8 cellular contexts compared by ENCODE assay signal in genomic region chr9:35102769-35103659, GRCh38. TPM values are rescaled to one million over a fixed set of nuclear protein-coding genes. Genes with fewer than 3 reads are reported as not detected.
DNase-seq lines count a peak whose midpoint lies in the region; ATAC-seq and TF ChIP-seq lines count a peak whose summit lies in the region.

A gene with protein sequence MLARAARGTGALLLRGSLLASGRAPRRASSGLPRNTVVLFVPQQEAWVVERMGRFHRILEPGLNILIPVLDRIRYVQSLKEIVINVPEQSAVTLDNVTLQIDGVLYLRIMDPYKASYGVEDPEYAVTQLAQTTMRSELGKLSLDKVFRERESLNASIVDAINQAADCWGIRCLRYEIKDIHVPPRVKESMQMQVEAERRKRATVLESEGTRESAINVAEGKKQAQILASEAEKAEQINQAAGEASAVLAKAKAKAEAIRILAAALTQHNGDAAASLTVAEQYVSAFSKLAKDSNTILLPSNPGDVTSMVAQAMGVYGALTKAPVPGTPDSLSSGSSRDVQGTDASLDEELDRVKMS (minus strand): TSS chr9:35103131. CDS start chr9:35103094, 37 bp downstream.

- peak within 1 kb of the TSS; percentile 70 for H3K4me3 ChIP-seq in choroid plexus epithelial cell (ENCODE audit: low read depth, low read length)

- no peaks in the 10 kb centered on the region for H3K9me3 Mint-ChIP-seq in activated CD4-positive, alpha-beta T cell treated with anti-CD3 and anti-CD28 coated beads for 36 hours (ENCODE audit: low read depth)

- peaks cover 34% of the 10 kb centered on the region for H3K36me3 Mint-ChIP-seq in activated CD4-positive, alpha-beta T cell treated with anti-CD3 and anti-CD28 coated beads for 36 hours (ENCODE audit: low read depth)

- intact Hi-C loops in activated CD4-positive, alpha-beta T cell treated with anti-CD3 and anti-CD28 coated beads for 36 hours (cut with DNase I, micrococcal nuclease): loop anchor here (1.0 to 2.0 kb wide), 5 partner anchors 8 to 712 kb away; partner anchors contain the start of genes HINT2 (in 1 of the 2) and VCP (in 1 of the 2)

- CTCF ChIA-PET in activated CD4-positive, alpha-beta T cell treated with anti-CD3 and anti-CD28 coated beads for 36 hours (lab: Charles Lee): interaction anchor here (0.5 to 1.8 kb wide), 14 partner anchors 9 to 771 kb away, joined by 3 to 7 read pairs (median 4); partner anchors contain the start of genes ATOSB and FANCG

- H3K4me3 Mint-ChIP-seq in activated CD4-positive, alpha-beta T cell treated with anti-CD3 and anti-CD28 coated beads for 36 hours: peak within 1 kb of the TSS; percentile 98

- DNase-seq in Ammon's horn (ENCODE audit: low spot score) (peak; percentile 99), GM19238 (ENCODE audit: insufficient read length, low spot score) (peak; percentile 96), NCI-H524 (lab: John Stamatoyannopoulos, UW) (peak; percentile 92 to 94), choroid plexus epithelial cell (ENCODE audit: low read depth) (peak; percentile 99), kidney glomerular epithelial cell (lab: John Stamatoyannopoulos, UW) (peak; percentile 92)
- DNase-seq in activated CD4-positive, alpha-beta T cell treated with anti-CD3 and anti-CD28 coated beads for 36 hours: peak; percentile 95
- peak; percentile 72 to 78 for DNase-seq in stimulated activated CD4-positive, alpha-beta T cell treated with anti-CD3 and anti-CD28 coated beads, Interleukin-1b, Interleukin-23, amount 100 ng/mL, for 1 hour (ENCODE audit: low read depth in 2 of 2)

- POLR2A ChIA-PET in activated CD4-positive, alpha-beta T cell treated with anti-CD3 and anti-CD28 coated beads for 36 hours (lab: Charles Lee): interaction anchor here (0.5 to 3.2 kb wide), 6 partner anchors 8 to 374 kb away, joined by 3 to 18 read pairs (median 6); partner anchors contain the start of genes ATOSB, FANCG and VCP

- peaks cover 25% of the 10 kb centered on the region for H3K4me1 Mint-ChIP-seq in activated CD4-positive, alpha-beta T cell treated with anti-CD3 and anti-CD28 coated beads for 36 hours

- no peaks in the 10 kb centered on the region for H3K27me3 Mint-ChIP-seq in activated CD4-positive, alpha-beta T cell treated with anti-CD3 and anti-CD28 coated beads for 36 hours

- TF ChIP-seq CTCF in choroid plexus epithelial cell (conservative IDR thresholded peaks at IDR 0.05; ENCODE audit: low read depth, low read length): peak; percentile 7

- peak within 1 kb of the TSS; percentile 98 for H3K27ac Mint-ChIP-seq in activated CD4-positive, alpha-beta T cell treated with anti-CD3 and anti-CD28 coated beads for 36 hours

- peak; percentile 91 for ATAC-seq in HG03442 (IDR thresholded peaks at IDR 0.05; ENCODE audit: unreplicated experiment)
- ATAC-seq in activated CD4-positive, alpha-beta T cell treated with anti-CD3 and anti-CD28 coated beads for 36 hours: peak; percentile 99

RNA-seq across cellular contexts. Expression of the gene that starts here (rescaled TPM):
- 100 to 1,000 TPM; 169 to 201 TPM for total RNA-seq in activated CD4-positive, alpha-beta T cell treated with anti-CD3 and anti-CD28 coated beads for 36 hours

Comparison
In these comparisons a context has a peak if more than half of its experiments do, and no peak if none do; other contexts are left out.
1. Peak in every context shown above with its lines: DNase-seq, ATAC-seq and H3K4me3 ChIP-seq.